In the genomic region with DNA sequence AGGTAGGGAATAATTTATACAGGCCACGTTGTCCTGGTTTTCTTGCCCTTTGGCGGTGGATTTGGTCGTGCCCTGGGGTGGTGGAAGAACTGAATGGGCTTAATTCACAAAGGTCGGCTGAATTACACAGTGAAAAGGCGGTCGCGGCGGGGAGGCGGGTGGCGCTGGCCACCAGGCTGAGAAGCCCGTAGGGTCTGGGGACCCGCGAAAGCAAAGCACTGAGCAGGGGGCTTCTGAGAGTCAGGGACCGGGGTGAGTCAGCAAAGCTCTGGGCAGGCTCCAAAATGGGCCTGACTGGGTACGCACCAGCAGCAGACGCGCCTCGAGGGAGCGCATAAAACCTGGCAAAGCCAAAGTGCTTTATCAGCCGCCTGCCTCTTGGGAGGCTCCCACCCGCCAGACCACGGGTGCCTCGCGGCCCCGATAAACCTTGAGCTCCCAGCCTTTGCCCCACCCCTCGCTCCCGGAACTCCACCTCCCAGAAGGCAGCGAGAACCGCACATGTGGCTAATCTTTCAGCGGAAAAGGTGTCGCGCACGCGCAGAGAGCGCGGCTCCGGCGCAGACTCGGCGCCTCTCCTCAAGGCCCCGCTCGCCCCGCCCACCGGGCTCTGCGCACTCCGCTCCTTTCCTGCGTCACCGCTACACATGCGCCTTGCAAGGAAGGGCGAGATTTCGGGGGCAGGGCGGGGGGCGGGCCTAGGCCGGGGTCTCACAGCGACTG, we compare ENCODE assay signal across 1 cellular context.
TF ChIP-seq lines count a peak whose summit lies in the region.

No MANE protein-coding gene starts in this region.

TF ChIP-seq in HepG2, 621 proteins besides CTCF, POLR2A, EP300 and RAD21 (continued from another document and continues in another):
- TF ChIP-seq, protein P1, sequence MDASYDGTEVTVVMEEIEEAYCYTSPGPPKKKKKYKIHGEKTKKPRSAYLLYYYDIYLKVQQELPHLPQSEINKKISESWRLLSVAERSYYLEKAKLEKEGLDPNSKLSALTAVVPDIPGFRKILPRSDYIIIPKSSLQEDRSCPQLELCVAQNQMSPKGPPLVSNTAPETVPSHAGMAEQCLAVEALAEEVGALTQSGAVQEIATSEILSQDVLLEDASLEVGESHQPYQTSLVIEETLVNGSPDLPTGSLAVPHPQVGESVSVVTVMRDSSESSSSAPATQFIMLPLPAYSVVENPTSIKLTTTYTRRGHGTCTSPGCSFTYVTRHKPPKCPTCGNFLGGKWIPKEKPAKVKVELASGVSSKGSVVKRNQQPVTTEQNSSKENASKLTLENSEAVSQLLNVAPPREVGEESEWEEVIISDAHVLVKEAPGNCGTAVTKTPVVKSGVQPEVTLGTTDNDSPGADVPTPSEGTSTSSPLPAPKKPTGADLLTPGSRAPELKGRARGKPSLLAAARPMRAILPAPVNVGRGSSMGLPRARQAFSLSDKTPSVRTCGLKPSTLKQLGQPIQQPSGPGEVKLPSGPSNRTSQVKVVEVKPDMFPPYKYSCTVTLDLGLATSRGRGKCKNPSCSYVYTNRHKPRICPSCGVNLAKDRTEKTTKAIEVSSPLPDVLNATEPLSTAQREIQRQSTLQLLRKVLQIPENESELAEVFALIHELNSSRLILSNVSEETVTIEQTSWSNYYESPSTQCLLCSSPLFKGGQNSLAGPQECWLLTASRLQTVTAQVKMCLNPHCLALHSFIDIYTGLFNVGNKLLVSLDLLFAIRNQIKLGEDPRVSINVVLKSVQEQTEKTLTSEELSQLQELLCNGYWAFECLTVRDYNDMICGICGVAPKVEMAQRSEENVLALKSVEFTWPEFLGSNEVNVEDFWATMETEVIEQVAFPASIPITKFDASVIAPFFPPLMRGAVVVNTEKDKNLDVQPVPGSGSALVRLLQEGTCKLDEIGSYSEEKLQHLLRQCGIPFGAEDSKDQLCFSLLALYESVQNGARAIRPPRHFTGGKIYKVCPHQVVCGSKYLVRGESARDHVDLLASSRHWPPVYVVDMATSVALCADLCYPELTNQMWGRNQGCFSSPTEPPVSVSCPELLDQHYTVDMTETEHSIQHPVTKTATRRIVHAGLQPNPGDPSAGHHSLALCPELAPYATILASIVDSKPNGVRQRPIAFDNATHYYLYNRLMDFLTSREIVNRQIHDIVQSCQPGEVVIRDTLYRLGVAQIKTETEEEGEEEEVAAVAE (CRISPR knock-in tag; IDR thresholded peaks at IDR 0.05; ENCODE audit: borderline replicate concordance), result no peak
- TF ChIP-seq AKAP8 (CRISPR knock-in tag; IDR thresholded peaks at IDR 0.05) (peak; percentile 94), ZBTB8A (CRISPR knock-in tag; IDR thresholded peaks at IDR 0.05; ENCODE audit: borderline replicate concordance, low read depth) (no peak), ZNF644 (CRISPR knock-in tag; IDR thresholded peaks at IDR 0.05; ENCODE audit: low read depth) (no peak), ZNF569 (CRISPR knock-in tag; IDR thresholded peaks at IDR 0.05; ENCODE audit: borderline replicate concordance) (no peak), SRSF4 (IDR thresholded peaks at IDR 0.05; ENCODE audit: low read depth, low read length, poor library complexity, severe bottlenecking) (no peak), ZFX (CRISPR knock-in tag; IDR thresholded peaks at IDR 0.05; ENCODE audit: low read depth) (no peak), ZZZ3 (CRISPR knock-in tag; IDR thresholded peaks at IDR 0.05; ENCODE audit: borderline replicate concordance) (no peak), KDM3A (CRISPR knock-in tag; IDR thresholded peaks at IDR 0.05; ENCODE audit: low read depth) (0 out of 2 replicates have a peak, but pooled peaks have one; percentile 36), KLF13 (CRISPR knock-in tag; IDR thresholded peaks at IDR 0.05) (no peak), PHF20 (CRISPR knock-in tag; IDR thresholded peaks at IDR 0.05) (peak; percentile 71), TCF12 (IDR thresholded peaks at IDR 0.05) (no peak), TCF12 (CRISPR knock-in tag; IDR thresholded peaks at IDR 0.05) (no peak; the same call in 1 of the 2 replicates), ZNF7 (CRISPR knock-in tag; IDR thresholded peaks at IDR 0.05) (no peak), ZNF775 (CRISPR knock-in tag; IDR thresholded peaks at IDR 0.05; ENCODE audit: borderline replicate concordance) (no peak), ZNF143 (CRISPR knock-in tag; IDR thresholded peaks at IDR 0.05) (peak; percentile 87), MTF1 (CRISPR knock-in tag; IDR thresholded peaks at IDR 0.05) (no peak), ZNF678 (CRISPR knock-in tag; IDR thresholded peaks at IDR 0.05) (no peak), KAT8 (CRISPR knock-in tag; IDR thresholded peaks at IDR 0.05) (peak; percentile 77), DR1 (CRISPR knock-in tag; IDR thresholded peaks at IDR 0.05) (0 out of 2 replicates have a peak, but pooled peaks have one; percentile 42), IRF2 (CRISPR knock-in tag; IDR thresholded peaks at IDR 0.05) (peak; percentile 86), ZNF468 (CRISPR knock-in tag; IDR thresholded peaks at IDR 0.05) (no peak), GLI4 (CRISPR knock-in tag; IDR thresholded peaks at IDR 0.05; ENCODE audit: borderline replicate concordance) (no peak), CBX5 (CRISPR knock-in tag; IDR thresholded peaks at IDR 0.05; ENCODE audit: borderline replicate concordance) (no peak)
- TF ChIP-seq, protein P2, sequence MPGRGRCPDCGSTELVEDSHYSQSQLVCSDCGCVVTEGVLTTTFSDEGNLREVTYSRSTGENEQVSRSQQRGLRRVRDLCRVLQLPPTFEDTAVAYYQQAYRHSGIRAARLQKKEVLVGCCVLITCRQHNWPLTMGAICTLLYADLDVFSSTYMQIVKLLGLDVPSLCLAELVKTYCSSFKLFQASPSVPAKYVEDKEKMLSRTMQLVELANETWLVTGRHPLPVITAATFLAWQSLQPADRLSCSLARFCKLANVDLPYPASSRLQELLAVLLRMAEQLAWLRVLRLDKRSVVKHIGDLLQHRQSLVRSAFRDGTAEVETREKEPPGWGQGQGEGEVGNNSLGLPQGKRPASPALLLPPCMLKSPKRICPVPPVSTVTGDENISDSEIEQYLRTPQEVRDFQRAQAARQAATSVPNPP (CRISPR knock-in tag; IDR thresholded peaks at IDR 0.05), result peak; percentile 51; the same call in 1 of the 2 replicates
- TF ChIP-seq, protein P3, sequence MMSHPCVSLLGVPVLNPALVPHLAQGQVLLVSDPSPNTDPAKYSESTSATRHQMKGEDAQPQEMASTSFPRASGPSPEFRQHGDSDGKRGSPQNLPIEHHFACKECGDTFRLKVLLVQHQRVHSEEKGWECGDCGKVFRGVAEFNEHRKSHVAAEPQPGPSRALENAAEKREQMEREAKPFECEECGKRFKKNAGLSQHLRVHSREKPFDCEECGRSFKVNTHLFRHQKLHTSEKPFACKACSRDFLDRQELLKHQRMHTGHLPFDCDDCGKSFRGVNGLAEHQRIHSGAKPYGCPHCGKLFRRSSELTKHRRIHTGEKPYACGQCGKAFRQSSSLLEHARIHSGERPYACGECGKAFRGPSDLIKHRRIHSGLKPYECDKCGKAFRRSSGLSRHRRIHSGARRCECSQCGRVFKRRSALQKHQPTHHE (CRISPR knock-in tag; IDR thresholded peaks at IDR 0.05; ENCODE audit: borderline replicate concordance), result 0 out of 2 replicates have a peak, but pooled peaks have one; percentile 39
- TF ChIP-seq, protein P4, sequence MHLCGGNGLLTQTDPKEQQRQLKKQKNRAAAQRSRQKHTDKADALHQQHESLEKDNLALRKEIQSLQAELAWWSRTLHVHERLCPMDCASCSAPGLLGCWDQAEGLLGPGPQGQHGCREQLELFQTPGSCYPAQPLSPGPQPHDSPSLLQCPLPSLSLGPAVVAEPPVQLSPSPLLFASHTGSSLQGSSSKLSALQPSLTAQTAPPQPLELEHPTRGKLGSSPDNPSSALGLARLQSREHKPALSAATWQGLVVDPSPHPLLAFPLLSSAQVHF (CRISPR knock-in tag; IDR thresholded peaks at IDR 0.05), result no peak
- TF ChIP-seq, protein P5, sequence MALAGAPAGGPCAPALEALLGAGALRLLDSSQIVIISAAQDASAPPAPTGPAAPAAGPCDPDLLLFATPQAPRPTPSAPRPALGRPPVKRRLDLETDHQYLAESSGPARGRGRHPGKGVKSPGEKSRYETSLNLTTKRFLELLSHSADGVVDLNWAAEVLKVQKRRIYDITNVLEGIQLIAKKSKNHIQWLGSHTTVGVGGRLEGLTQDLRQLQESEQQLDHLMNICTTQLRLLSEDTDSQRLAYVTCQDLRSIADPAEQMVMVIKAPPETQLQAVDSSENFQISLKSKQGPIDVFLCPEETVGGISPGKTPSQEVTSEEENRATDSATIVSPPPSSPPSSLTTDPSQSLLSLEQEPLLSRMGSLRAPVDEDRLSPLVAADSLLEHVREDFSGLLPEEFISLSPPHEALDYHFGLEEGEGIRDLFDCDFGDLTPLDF (CRISPR knock-in tag; IDR thresholded peaks at IDR 0.05), result no peak
- TF ChIP-seq, protein P6, sequence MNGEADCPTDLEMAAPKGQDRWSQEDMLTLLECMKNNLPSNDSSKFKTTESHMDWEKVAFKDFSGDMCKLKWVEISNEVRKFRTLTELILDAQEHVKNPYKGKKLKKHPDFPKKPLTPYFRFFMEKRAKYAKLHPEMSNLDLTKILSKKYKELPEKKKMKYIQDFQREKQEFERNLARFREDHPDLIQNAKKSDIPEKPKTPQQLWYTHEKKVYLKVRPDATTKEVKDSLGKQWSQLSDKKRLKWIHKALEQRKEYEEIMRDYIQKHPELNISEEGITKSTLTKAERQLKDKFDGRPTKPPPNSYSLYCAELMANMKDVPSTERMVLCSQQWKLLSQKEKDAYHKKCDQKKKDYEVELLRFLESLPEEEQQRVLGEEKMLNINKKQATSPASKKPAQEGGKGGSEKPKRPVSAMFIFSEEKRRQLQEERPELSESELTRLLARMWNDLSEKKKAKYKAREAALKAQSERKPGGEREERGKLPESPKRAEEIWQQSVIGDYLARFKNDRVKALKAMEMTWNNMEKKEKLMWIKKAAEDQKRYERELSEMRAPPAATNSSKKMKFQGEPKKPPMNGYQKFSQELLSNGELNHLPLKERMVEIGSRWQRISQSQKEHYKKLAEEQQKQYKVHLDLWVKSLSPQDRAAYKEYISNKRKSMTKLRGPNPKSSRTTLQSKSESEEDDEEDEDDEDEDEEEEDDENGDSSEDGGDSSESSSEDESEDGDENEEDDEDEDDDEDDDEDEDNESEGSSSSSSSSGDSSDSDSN (CRISPR knock-in tag; IDR thresholded peaks at IDR 0.05), result no peak
- TF ChIP-seq, protein P7, sequence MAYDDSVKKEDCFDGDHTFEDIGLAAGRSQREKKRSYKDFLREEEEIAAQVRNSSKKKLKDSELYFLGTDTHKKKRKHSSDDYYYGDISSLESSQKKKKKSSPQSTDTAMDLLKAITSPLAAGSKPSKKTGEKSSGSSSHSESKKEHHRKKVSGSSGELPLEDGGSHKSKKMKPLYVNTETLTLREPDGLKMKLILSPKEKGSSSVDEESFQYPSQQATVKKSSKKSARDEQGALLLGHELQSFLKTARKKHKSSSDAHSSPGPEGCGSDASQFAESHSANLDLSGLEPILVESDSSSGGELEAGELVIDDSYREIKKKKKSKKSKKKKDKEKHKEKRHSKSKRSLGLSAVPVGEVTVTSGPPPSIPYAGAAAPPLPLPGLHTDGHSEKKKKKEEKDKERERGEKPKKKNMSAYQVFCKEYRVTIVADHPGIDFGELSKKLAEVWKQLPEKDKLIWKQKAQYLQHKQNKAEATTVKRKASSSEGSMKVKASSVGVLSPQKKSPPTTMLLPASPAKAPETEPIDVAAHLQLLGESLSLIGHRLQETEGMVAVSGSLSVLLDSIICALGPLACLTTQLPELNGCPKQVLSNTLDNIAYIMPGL (CRISPR knock-in tag; IDR thresholded peaks at IDR 0.05; ENCODE audit: borderline replicate concordance in 1 of 2, low read depth in 1 of 2), result 0 out of 4 replicates have a peak, but pooled peaks have one; percentile 13 to 32
- TF ChIP-seq, protein P8, sequence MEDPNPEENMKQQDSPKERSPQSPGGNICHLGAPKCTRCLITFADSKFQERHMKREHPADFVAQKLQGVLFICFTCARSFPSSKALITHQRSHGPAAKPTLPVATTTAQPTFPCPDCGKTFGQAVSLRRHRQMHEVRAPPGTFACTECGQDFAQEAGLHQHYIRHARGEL (CRISPR knock-in tag; IDR thresholded peaks at IDR 0.05), result no peak
- TF ChIP-seq, protein P9, sequence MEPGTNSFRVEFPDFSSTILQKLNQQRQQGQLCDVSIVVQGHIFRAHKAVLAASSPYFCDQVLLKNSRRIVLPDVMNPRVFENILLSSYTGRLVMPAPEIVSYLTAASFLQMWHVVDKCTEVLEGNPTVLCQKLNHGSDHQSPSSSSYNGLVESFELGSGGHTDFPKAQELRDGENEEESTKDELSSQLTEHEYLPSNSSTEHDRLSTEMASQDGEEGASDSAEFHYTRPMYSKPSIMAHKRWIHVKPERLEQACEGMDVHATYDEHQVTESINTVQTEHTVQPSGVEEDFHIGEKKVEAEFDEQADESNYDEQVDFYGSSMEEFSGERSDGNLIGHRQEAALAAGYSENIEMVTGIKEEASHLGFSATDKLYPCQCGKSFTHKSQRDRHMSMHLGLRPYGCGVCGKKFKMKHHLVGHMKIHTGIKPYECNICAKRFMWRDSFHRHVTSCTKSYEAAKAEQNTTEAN (CRISPR knock-in tag; conservative IDR thresholded peaks at IDR 0.05), result no peak
- TF ChIP-seq, protein P10, sequence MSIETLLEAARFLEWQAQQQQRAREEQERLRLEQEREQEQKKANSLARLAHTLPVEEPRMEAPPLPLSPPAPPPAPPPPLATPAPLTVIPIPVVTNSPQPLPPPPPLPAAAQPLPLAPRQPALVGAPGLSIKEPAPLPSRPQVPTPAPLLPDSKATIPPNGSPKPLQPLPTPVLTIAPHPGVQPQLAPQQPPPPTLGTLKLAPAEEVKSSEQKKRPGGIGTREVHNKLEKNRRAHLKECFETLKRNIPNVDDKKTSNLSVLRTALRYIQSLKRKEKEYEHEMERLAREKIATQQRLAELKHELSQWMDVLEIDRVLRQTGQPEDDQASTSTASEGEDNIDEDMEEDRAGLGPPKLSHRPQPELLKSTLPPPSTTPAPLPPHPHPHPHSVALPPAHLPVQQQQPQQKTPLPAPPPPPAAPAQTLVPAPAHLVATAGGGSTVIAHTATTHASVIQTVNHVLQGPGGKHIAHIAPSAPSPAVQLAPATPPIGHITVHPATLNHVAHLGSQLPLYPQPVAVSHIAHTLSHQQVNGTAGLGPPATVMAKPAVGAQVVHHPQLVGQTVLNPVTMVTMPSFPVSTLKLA (IDR thresholded peaks at IDR 0.05), result peak; percentile 74
- TF ChIP-seq, protein P11, sequence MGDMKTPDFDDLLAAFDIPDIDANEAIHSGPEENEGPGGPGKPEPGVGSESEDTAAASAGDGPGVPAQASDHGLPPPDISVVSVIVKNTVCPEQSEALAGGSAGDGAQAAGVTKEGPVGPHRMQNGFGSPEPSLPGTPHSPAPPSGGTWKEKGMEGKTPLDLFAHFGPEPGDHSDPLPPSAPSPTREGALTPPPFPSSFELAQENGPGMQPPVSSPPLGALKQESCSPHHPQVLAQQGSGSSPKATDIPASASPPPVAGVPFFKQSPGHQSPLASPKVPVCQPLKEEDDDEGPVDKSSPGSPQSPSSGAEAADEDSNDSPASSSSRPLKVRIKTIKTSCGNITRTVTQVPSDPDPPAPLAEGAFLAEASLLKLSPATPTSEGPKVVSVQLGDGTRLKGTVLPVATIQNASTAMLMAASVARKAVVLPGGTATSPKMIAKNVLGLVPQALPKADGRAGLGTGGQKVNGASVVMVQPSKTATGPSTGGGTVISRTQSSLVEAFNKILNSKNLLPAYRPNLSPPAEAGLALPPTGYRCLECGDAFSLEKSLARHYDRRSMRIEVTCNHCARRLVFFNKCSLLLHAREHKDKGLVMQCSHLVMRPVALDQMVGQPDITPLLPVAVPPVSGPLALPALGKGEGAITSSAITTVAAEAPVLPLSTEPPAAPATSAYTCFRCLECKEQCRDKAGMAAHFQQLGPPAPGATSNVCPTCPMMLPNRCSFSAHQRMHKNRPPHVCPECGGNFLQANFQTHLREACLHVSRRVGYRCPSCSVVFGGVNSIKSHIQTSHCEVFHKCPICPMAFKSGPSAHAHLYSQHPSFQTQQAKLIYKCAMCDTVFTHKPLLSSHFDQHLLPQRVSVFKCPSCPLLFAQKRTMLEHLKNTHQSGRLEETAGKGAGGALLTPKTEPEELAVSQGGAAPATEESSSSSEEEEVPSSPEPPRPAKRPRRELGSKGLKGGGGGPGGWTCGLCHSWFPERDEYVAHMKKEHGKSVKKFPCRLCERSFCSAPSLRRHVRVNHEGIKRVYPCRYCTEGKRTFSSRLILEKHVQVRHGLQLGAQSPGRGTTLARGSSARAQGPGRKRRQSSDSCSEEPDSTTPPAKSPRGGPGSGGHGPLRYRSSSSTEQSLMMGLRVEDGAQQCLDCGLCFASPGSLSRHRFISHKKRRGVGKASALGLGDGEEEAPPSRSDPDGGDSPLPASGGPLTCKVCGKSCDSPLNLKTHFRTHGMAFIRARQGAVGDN (CRISPR knock-in tag; IDR thresholded peaks at IDR 0.05), result peak; percentile 97
